Comparison of ENCODE assay signal across 8 cellular contexts in genomic region chr7:114415054-114415997, GRCh38. TPM values are rescaled to one million over a fixed set of nuclear protein-coding genes. Genes with fewer than 3 reads are reported as not detected.
DNase-seq lines count a peak whose midpoint lies in the region; ATAC-seq, FAIRE-seq and TF ChIP-seq lines count a peak whose summit lies in the region.
"Had no signal": no experiment of that assay in that cellular context is flagged by ENCODE, and none has a peak within 500 bp of the region (broad histone marks: within the 10 kb centered on the region; RNA-seq: fewer than 3 reads in every experiment).

No MANE protein-coding gene starts in this region.

- FAIRE-seq in kidney (lab: Jason Lieb, UNC): no peak
- FAIRE-seq in GM12892 (lab: Jason Lieb, UNC): no peak

- H3K4me1 ChIP-seq in adipocyte (ENCODE audit: control insufficient read depth, insufficient read depth, low read length) (peaks cover 29% of the 10 kb centered on the region), kidney (ENCODE audit: control insufficient read depth in 1 of 2, insufficient read depth in 1 of 2, low read depth in 1 of 2, low read length in 2 of 2) (peaks cover 0 to 4% of the 10 kb centered on the region in 2 donors), thoracic aorta (ENCODE audit: control insufficient read depth in 1 of 2, low read depth in 2 of 2) (peaks cover 3 to 35% of the 10 kb centered on the region in 2 donors)

- no peak for ATAC-seq in thoracic aorta (ENCODE audit: insufficient number of reproducible peaks, low FRiP score, low read depth)
- ATAC-seq in GM18520 (IDR thresholded peaks at IDR 0.05; ENCODE audit: unreplicated experiment): no peak
- no peak for ATAC-seq in GM19328 (IDR thresholded peaks at IDR 0.05; ENCODE audit: unreplicated experiment)

- H3K27ac ChIP-seq in kidney (ENCODE audit: low read depth in 2 of 2, low read length in 2 of 2) (no peak overlapping the region), thoracic aorta (peak overlapping the region; percentile 45 to 48)

- intact Hi-C loops in kidney (cut with DNase I): no loop called here

- H3K4me3 ChIP-seq in MG63: peak overlapping the region; percentile 32
- H3K4me3 ChIP-seq in adipocyte (ENCODE audit: low read length): peak overlapping the region; percentile 82
- peak overlapping the region; percentile 25 to 47 for H3K4me3 ChIP-seq in kidney (ENCODE audit: low read length in 2 of 2)
- peak overlapping the region; percentile 69 for H3K4me3 ChIP-seq in thoracic aorta

- H3K36me3 ChIP-seq in MG63 (no peaks in the 10 kb centered on the region), adipocyte (ENCODE audit: control insufficient read depth, insufficient read depth, low read length, severe bottlenecking) (no peaks in the 10 kb centered on the region), kidney (ENCODE audit: control insufficient read depth in 1 of 2, insufficient read depth in 2 of 2, low read length in 2 of 2) (no peaks in the 10 kb centered on the region), thoracic aorta (no peaks in the 10 kb centered on the region)

- DNase-seq in MG63 (no peak), adipocyte (ENCODE audit: low read depth) (no peak), kidney (no peak), thoracic aorta (ENCODE audit: low spot score) (no peak), GM12892 (ENCODE audit: insufficient read length) (no peak)

- TF ChIP-seq POLR2A in GM12892 (IDR thresholded peaks at IDR 0.05; ENCODE audit: low read depth, low read length): no peak

- no peak for TF ChIP-seq CTCF in kidney (IDR thresholded peaks at IDR 0.05; ENCODE audit: borderline replicate concordance, extremely low read depth, insufficient read depth)
- TF ChIP-seq CTCF in thoracic aorta (IDR thresholded peaks at IDR 0.05): no peak

- H3K27me3 ChIP-seq in MG63 (no peaks in the 10 kb centered on the region), adipocyte (replicated peaks; ENCODE audit: control insufficient read depth, insufficient read depth, low read length) (no peaks in the 10 kb centered on the region), thoracic aorta (replicated peaks; ENCODE audit: insufficient read depth) (no peaks in the 10 kb centered on the region)

- H3K9ac ChIP-seq in adipocyte (ENCODE audit: low read length): peak overlapping the region; percentile 72
- H3K9ac ChIP-seq in kidney (ENCODE audit: low read length in 2 of 2): no peak overlapping the region

- H3K9me3 ChIP-seq in MG63 (no peaks in the 10 kb centered on the region), adipocyte (ENCODE audit: control insufficient read depth, low read length) (no peaks in the 10 kb centered on the region), kidney (ENCODE audit: control insufficient read depth in 1 of 2, low read length in 2 of 2) (no peaks in the 10 kb centered on the region), thoracic aorta (no peaks in the 10 kb centered on the region)

RNA-seq across cellular contexts. Expression of gene FOXP2, which starts 0.7 kb away (rescaled TPM):
- total RNA-seq in MG63 (2014; rRNA removed; shearing (Covaris generic); ENCODE audit: low replicate concordance): 0.20 TPM in 1 of 2 replicates, not detected in the other
- total RNA-seq in kidney (8.0 TPM), thoracic aorta (10 to 100 TPM; 16.7 to 17.6 TPM)
- 0.69 TPM for polyA plus RNA-seq in kidney (ENCODE audit: insufficient read depth, low read depth, low replicate concordance)
- 0.47 TPM for polyA plus RNA-seq in GM12892 (2012; ENCODE audit: missing spikeins)
- total RNA-seq: activated CD8-positive, alpha-beta memory T cell treated with anti-CD3 and anti-CD28 coated beads for 36 hours had no signal

Comparison
In these comparisons a context has a peak if more than half of its experiments do, and no peak if none do; other contexts are left out.
1. H3K4me3 ChIP-seq: peak in every context shown above with its lines; median percentile 82 in adipocyte; 69 in thoracic aorta; 36 in kidney; 32 in MG63.
2. H3K27ac ChIP-seq: peak in thoracic aorta (2 of 2); none in kidney (0 of 2).